29 cellular contexts compared by ENCODE assay signal in the genomic region with DNA sequence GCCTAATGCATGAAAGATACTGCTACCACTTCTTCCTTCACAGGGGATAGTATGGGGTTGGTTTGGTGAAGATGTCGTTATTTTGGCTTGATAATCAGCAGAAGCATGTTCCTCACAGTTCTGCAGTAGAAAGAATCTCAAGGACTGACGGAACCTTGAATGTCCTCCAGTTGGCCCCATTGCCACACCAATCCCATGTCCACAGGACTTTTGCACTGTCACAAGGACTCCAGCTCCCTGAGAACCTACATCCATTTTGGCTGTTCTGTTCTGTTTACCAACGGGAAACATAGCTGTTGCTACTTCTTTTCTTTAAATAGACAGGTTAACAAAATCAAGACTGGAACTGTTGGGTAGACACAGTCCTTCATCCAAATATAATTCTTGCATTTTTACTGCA.
"Had no signal": no experiment of that assay in that cellular context is flagged by ENCODE, and none has a peak within 500 bp of the region (broad histone marks: within the 10 kb centered on the region; RNA-seq: fewer than 3 reads in every experiment).

No MANE protein-coding gene starts in this region.

- FAIRE-seq: bronchial epithelial cell, frontal cortex had no signal

- H3K27me3 ChIP-seq: brain microvascular endothelial cell, dorsolateral prefrontal cortex had no signal

- ATAC-seq: activated CD4-positive, CD25-positive, alpha-beta regulatory T cell treated with anti-CD3 and anti-CD28 coated beads, Interleukin-2, amount 50 U/mL, for 24 hours; activated CD8-positive, alpha-beta T cell treated with anti-CD3 and anti-CD28 coated beads for 36 hours; activated T-cell treated with anti-CD3 and anti-CD28 coated beads, Interleukin-2, amount 50 U/mL, for 4 hours; activated T-helper 17 cell treated with anti-CD3 and anti-CD28 coated beads, Interleukin-2, amount 50 U/mL, for 72 hours; esophagus mucosa; T-helper 17 cell had no signal

- H3K27ac ChIP-seq: brain microvascular endothelial cell, coronary artery, dorsolateral prefrontal cortex, WERI-Rb-1 had no signal

- H3K4me3 ChIP-seq: coronary artery, dorsolateral prefrontal cortex had no signal

- H3K36me3 ChIP-seq: brain microvascular endothelial cell, WERI-Rb-1 had no signal

- DNase-seq: activated B cell treated with CpG ODN at 0.5 μM for 24 hours; activated CD4-positive, alpha-beta T cell treated with anti-CD3 and anti-CD28 coated beads for 48 hours; activated CD4-positive, alpha-beta T cell treated with anti-CD3 and anti-CD28 coated beads, Interleukin-2, amount 50 U/mL, for 1 hour; activated CD4-positive, alpha-beta T cell treated with anti-CD3 and anti-CD28 coated beads, Interleukin-2, amount 50 U/mL, for 48 hours; activated CD8-positive, alpha-beta memory T cell treated with anti-CD3 and anti-CD28 coated beads for 24 hours; activated CD8-positive, alpha-beta T cell treated with anti-CD3 and anti-CD28 coated beads for 36 hours; activated effector memory CD4-positive, alpha-beta T cell treated with Interleukin-2 at 50 U/mL for 16 hours; activated gamma-delta T cell treated with Interleukin-2 at 50 U/mL for 16 hours; activated naive CD4-positive, alpha-beta T cell treated with anti-CD3 and anti-CD28 coated beads, Interleukin-2, amount 50 U/mL, for 16 hours; activated naive CD4-positive, alpha-beta T cell treated with Interleukin-2 at 50 U/mL for 16 hours; activated T-cell treated with anti-CD3 and anti-CD28 coated beads, Interleukin-2, amount 50 U/mL, for 4 hours; amniotic stem cell; anterior cingulate cortex; brain microvascular endothelial cell; dorsolateral prefrontal cortex; effector memory CD4-positive, alpha-beta T cell; endodermal cell; foreskin fibroblast; glutamatergic neuron; T-helper 1 cell; T-helper 17 cell; T1000; WERI-Rb-1 had no signal
